8 cellular contexts compared by ENCODE assay signal in genomic region chr20:48383252-48383651, GRCh38.
"Had no signal": no experiment of that assay in that cellular context is flagged by ENCODE, and none has a peak within 500 bp of the region (broad histone marks: within the 10 kb centered on the region; RNA-seq: fewer than 3 reads in every experiment).

No MANE protein-coding gene starts in this region.

- ATAC-seq: GM12878 had no signal

- DNase-seq: GDM1, GF-D8 had no signal

- FAIRE-seq: G401.6, GM12878, GM12891, GM12892, GM18507, GM19239 had no signal

- H3K4me3 ChIP-seq: GM12878 had no signal
